1 cellular context compared by ENCODE assay signal in genomic region chr14:24710403-24711063, GRCh38.
TF ChIP-seq lines count a peak whose summit lies in the region.

No MANE protein-coding gene starts in this region.

TF ChIP-seq in HCT116, 20 proteins besides CTCF, POLR2A, EP300 and RAD21 (continued from another document):
- TF ChIP-seq REST (IDR thresholded peaks at IDR 0.05; ENCODE audit: low read depth) (no peak), SRF (IDR thresholded peaks at IDR 0.05; ENCODE audit: low read depth) (no peak), ELF1 (IDR thresholded peaks at IDR 0.05; ENCODE audit: borderline replicate concordance, low read depth) (no peak)
